In genomic region chr2:173772205-173772604, GRCh38 we compare ENCODE assay signal across 8 cellular contexts.
"Had no signal": no experiment of that assay in that cellular context is flagged by ENCODE, and none has a peak within 500 bp of the region (broad histone marks: within the 10 kb centered on the region; RNA-seq: fewer than 3 reads in every experiment).

No MANE protein-coding gene starts in this region.

- H3K4me3 Mint-ChIP-seq: GM23338, H9 had no signal

- H3K4me2 ChIP-seq: GM23338, KMS-11 had no signal

- H2AFZ ChIP-seq: GM23338 had no signal

- DNase-seq: H9, HCEC 1CT, KBM-7 had no signal

- H3K4me3 ChIP-seq: GM23338 had no signal

- H3K9ac ChIP-seq: KMS-11 had no signal

- H3K9me3 Mint-ChIP-seq: GM23338, H9 had no signal

- H3K27ac ChIP-seq: KMS-11 had no signal

- FAIRE-seq: H1, H54, HTR-8/SVneo had no signal

- H3K27ac Mint-ChIP-seq: GM23338, H9 had no signal

- ATAC-seq: GM23338 had no signal
